ENCODE assay signal across 8 cellular contexts in genomic region chr15:85318048-85318731, GRCh38.
DNase-seq lines count a peak whose midpoint lies in the region; ATAC-seq lines count a peak whose summit lies in the region.

No MANE protein-coding gene starts in this region.

- ATAC-seq in GM19351 (IDR thresholded peaks at IDR 0.05; ENCODE audit: unreplicated experiment) (peak; percentile 88), HG03196 (IDR thresholded peaks at IDR 0.05; ENCODE audit: unreplicated experiment) (peak; percentile 87)

- DNase-seq in DMS153 (lab: John Stamatoyannopoulos, UW): peak; percentile 15
- no peak for DNase-seq in DMS153 treated with DMSO at 0.1 percent for 48 hours (lab: John Stamatoyannopoulos, UW; ENCODE audit: unreplicated experiment)
- DNase-seq in T-helper 2 cell treated with Interferon-gamma antibody and Interleukin-4, amounts not matched to agents 5 μg/mL and 100 μg/mL, for 36 hours (ENCODE audit: low spot score): peak; percentile 70
- peak; percentile 71 for DNase-seq in islet precursor cell
- no peak for DNase-seq in NCI-H1092 treated with DMSO at 0.1 percent for 48 hours (lab: John Stamatoyannopoulos, UW)
- DNase-seq in nucleus accumbens (lab: John Stamatoyannopoulos, UW): no peak

- peak overlapping the region; percentile 64 for H3K4me3 Mint-ChIP-seq in T-helper 2 cell treated with Interferon-gamma antibody and Interleukin-4, amounts not matched to agents 5 μg/mL and 100 μg/mL, for 36 hours

- peaks cover 53% of the 10 kb centered on the region for H3K4me1 Mint-ChIP-seq in T-helper 2 cell treated with Interferon-gamma antibody and Interleukin-4, amounts not matched to agents 5 μg/mL and 100 μg/mL, for 36 hours (ENCODE audit: low read depth)

- H3K9me3 Mint-ChIP-seq in T-helper 2 cell treated with Interferon-gamma antibody and Interleukin-4, amounts not matched to agents 5 μg/mL and 100 μg/mL, for 36 hours: peaks cover 9% of the 10 kb centered on the region

- H3K27me3 Mint-ChIP-seq in T-helper 2 cell treated with Interferon-gamma antibody and Interleukin-4, amounts not matched to agents 5 μg/mL and 100 μg/mL, for 36 hours (ENCODE audit: low read depth): no peaks in the 10 kb centered on the region

- H3K36me3 Mint-ChIP-seq in T-helper 2 cell treated with Interferon-gamma antibody and Interleukin-4, amounts not matched to agents 5 μg/mL and 100 μg/mL, for 36 hours (ENCODE audit: low read depth): peaks cover 12% of the 10 kb centered on the region

- H3K27ac Mint-ChIP-seq in T-helper 2 cell treated with Interferon-gamma antibody and Interleukin-4, amounts not matched to agents 5 μg/mL and 100 μg/mL, for 36 hours: peak overlapping the region; percentile 86

Comparison
In these comparisons a context has a peak if more than half of its experiments do, and no peak if none do; other contexts are left out.
1. DNase-seq: peak in DMS153 (single experiment), T-helper 2 cell treated with Interferon-gamma antibody and Interleukin-4, amounts not matched to agents 5 μg/mL and 100 μg/mL, for 36 hours (single experiment) and islet precursor cell (single experiment); none in DMS153 treated with DMSO at 0.1 percent for 48 hours (single experiment), NCI-H1092 treated with DMSO at 0.1 percent for 48 hours (single experiment) and nucleus accumbens (0 of 56).